Comparison of ENCODE assay signal across 8 cellular contexts in the genomic region with DNA sequence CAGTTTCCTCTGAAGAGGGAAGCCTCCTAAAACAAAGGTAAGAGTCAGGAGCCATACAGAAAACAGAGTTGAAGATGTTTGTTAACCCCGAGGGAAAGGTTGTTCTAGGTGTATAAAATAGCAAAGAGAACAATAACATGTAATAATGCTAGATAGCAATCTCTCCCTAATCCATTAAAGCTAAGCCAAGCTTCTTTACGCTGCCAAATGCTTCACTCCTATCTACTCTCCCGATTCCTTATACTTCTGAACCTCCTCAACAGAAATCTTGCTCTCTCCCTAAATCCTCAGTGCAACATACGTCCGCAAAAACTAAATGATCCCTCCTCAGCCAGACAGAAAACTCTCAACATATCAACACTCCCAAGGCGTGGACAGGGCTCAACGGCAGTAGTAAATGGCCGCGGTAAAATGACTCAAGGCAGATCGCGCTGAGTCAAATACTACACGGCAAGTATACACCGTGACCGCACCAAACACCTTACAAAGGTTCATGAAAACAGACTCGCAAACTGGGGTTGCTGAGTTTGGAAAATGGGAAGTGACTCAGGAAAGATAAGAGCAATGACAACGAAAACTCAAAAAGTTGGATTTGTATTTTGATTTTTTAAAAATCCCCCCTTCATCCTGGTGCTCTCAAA. TPM values are rescaled to one million over a fixed set of nuclear protein-coding genes. Genes with fewer than 3 reads are reported as not detected.
DNase-seq lines count a peak whose midpoint lies in the region; ATAC-seq and TF ChIP-seq lines count a peak whose summit lies in the region.

No MANE protein-coding gene starts in this region.

- peak; percentile 83 for DNase-seq in GM12865 (ENCODE audit: low read depth)
- DNase-seq in HCT116 (ENCODE audit: low read depth, low spot score), result peak; percentile 42
- peak; percentile 62 for DNase-seq in MG63
- peak; percentile 19 for DNase-seq in WERI-Rb-1
- peak; percentile 28 to 44 for DNase-seq in central memory CD8-positive, alpha-beta T cell (ENCODE audit: low spot score in 2 of 2)
- DNase-seq in kidney epithelial cell (ENCODE audit: low read depth), result peak; percentile 44
- DNase-seq in stimulated activated CD4-positive, alpha-beta T cell treated with anti-CD3 and anti-CD28 coated beads, Interleukin-1b, Interleukin-23, amount 100 ng/mL, for 24 hours (ENCODE audit: low read depth in 4 of 4, low spot score in 1 of 4), result peak in 3 of 4 experiments; percentile 19 to 45 (median 36)
- DNase-seq in OCI-M2 (lab: John Stamatoyannopoulos, UW; ENCODE audit: unreplicated experiment), result no peak

- POLR2A ChIA-PET in HCT116 (lab: Charles Lee), result interaction anchor here (0.8 to 1.7 kb wide), 10 partner anchors 8 to 116 kb away, joined by 3 to 17 read pairs (median 6); a partner anchor contains a TSS

- H3K4me2 ChIP-seq in HCT116 (ENCODE audit: low read length), result peak overlapping the region; percentile 87

- H3K27me3 ChIP-seq in HCT116 (ENCODE audit: insufficient read depth, low read length) (no peaks in the 10 kb centered on the region), MG63 (no peaks in the 10 kb centered on the region), WERI-Rb-1 (ENCODE audit: insufficient read depth, low read depth, severe bottlenecking) (no peaks in the 10 kb centered on the region), kidney epithelial cell (ENCODE audit: control insufficient read depth, insufficient read depth, low read length) (no peaks in the 10 kb centered on the region)

- no peaks in the 10 kb centered on the region for H3K9me3 Mint-ChIP-seq in central memory CD8-positive, alpha-beta T cell

- peak; percentile 41 for ATAC-seq in HCT116
- peak; percentile 61 for ATAC-seq in central memory CD8-positive, alpha-beta T cell (replicated peaks; ENCODE audit: extremely low read depth, poor library complexity, severe bottlenecking)

- peak overlapping the region; percentile 86 for H3K27ac ChIP-seq in HCT116 (ENCODE audit: low read depth, low read length)
- H3K27ac ChIP-seq in WERI-Rb-1, result peak overlapping the region; percentile 80

- BruUV-seq in HCT116 (replicated peaks; lab: Mats Ljungman, UMichigan), result no TSS peak

- peak overlapping the region; percentile 92 for H3K27ac Mint-ChIP-seq in central memory CD8-positive, alpha-beta T cell (ENCODE audit: low read depth)

- no peak for TF ChIP-seq POLR2A in HCT116 (IDR thresholded peaks at IDR 0.05; ENCODE audit: borderline replicate concordance, extremely low read depth, insufficient read depth, insufficient read length)

- 0 out of 2 replicates have a peak, but pooled peaks have one; percentile 3 for TF ChIP-seq RAD21 in HCT116 (IDR thresholded peaks at IDR 0.05; ENCODE audit: low read depth)

- H3K9ac ChIP-seq in HCT116 (ENCODE audit: low read length), result peak overlapping the region; percentile 86

- H3K4me1 Mint-ChIP-seq in central memory CD8-positive, alpha-beta T cell, result peaks cover 63% of the 10 kb centered on the region

- H4K20me1 ChIP-seq in HCT116 (ENCODE audit: insufficient read depth), result no peaks in the 10 kb centered on the region

- no peaks in the 10 kb centered on the region for H3K9me3 ChIP-seq in HCT116 (ENCODE audit: control insufficient read depth in 1 of 2, insufficient read depth in 1 of 2, low read depth in 1 of 2, low read length in 2 of 2)
- no peaks in the 10 kb centered on the region for H3K9me3 ChIP-seq in MG63
- no peaks in the 10 kb centered on the region for H3K9me3 ChIP-seq in WERI-Rb-1 (ENCODE audit: severe bottlenecking)

- H3K4me3 ChIP-seq in GM12865 (ENCODE audit: low read depth, low read length) (peak overlapping the region; percentile 88), HCT116 (replicated peaks in 1 of 2; ENCODE audit: low read depth in 1 of 2, low read length in 2 of 2) (peak overlapping the region; percentile 67 to 78), MG63 (peak overlapping the region; percentile 79), WERI-Rb-1 (ENCODE audit: low read depth, low read length) (peak overlapping the region; percentile 99), kidney epithelial cell (ENCODE audit: low read depth, low read length) (peak overlapping the region; percentile 72)

- intact Hi-C loops in HCT116 (cut with micrococcal nuclease), result loop anchor here (5.0 kb wide), 1 partner anchor 65 kb away; no protein-coding TSS in a partner anchor

- H3K27me3 Mint-ChIP-seq in central memory CD8-positive, alpha-beta T cell, result no peaks in the 10 kb centered on the region

- TF ChIP-seq CTCF in GM12865 (IDR thresholded peaks at IDR 0.05; ENCODE audit: insufficient read depth, low read depth, low read length, missing control alignments) (no peak), HCT116 (IDR thresholded peaks at IDR 0.05 in 2 of 3, conservative IDR thresholded peaks at IDR 0.05 in 1 of 3; ENCODE audit: borderline replicate concordance in 1 of 3, insufficient read depth in 1 of 3, low read depth in 2 of 3, low read length in 2 of 3) (no peak), WERI-Rb-1 (IDR thresholded peaks at IDR 0.05; ENCODE audit: low read depth, low read length) (no peak), kidney epithelial cell (IDR thresholded peaks at IDR 0.05; ENCODE audit: insufficient read depth, low read length, poor library complexity, severe bottlenecking) (no peak)

- H3K79me2 ChIP-seq in HCT116 (ENCODE audit: insufficient read depth, low read length), result peaks cover 71% of the 10 kb centered on the region

- H3K36me3 ChIP-seq in HCT116 (ENCODE audit: control insufficient read depth in 1 of 2, insufficient read depth in 2 of 2, low read length in 2 of 2) (peaks cover 36 to 43% of the 10 kb centered on the region in 2 experiments), MG63 (peaks cover 47% of the 10 kb centered on the region), WERI-Rb-1 (peaks cover 37% of the 10 kb centered on the region), kidney epithelial cell (ENCODE audit: control insufficient read depth, insufficient read depth, low read length) (no peaks in the 10 kb centered on the region)

- H2AFZ ChIP-seq in HCT116 (ENCODE audit: low read depth, low read length, poor library complexity, severe bottlenecking), result no peak overlapping the region

- no peaks in the 10 kb centered on the region for H3K9me2 ChIP-seq in HCT116 (ENCODE audit: insufficient read depth)

- RAD21 ChIA-PET in HCT116 (lab: Charles Lee; ENCODE audit: low non-redundant PET in 1 of 2, low total read pairs in 2 of 2, uncharacterized antibody in 2 of 2, unreplicated experiment in 2 of 2), result interaction anchor here in 1 of 2 experiments (1.2 kb wide), 1 partner anchor 39 kb away, joined by 3 read pairs; no protein-coding TSS in a partner anchor

- H3K4me3 Mint-ChIP-seq in central memory CD8-positive, alpha-beta T cell, result peak overlapping the region; percentile 87

- CTCF ChIA-PET in HCT116 (lab: Charles Lee), result interaction anchor here (0.9 kb wide), 1 partner anchor 11 kb away, joined by 3 read pairs; no protein-coding TSS in a partner anchor

- peaks cover 42% of the 10 kb centered on the region for H3K36me3 Mint-ChIP-seq in central memory CD8-positive, alpha-beta T cell (ENCODE audit: insufficient read depth)

- H3K4me1 ChIP-seq in HCT116 (ENCODE audit: control insufficient read depth in 1 of 2, insufficient read depth in 2 of 2, low read length in 2 of 2), result peaks cover 37 to 65% of the 10 kb centered on the region in 2 experiments

TF ChIP-seq in HCT116, 20 proteins besides CTCF, POLR2A, EP300 and RAD21:
- TF ChIP-seq YY1 (IDR thresholded peaks at IDR 0.05; ENCODE audit: extremely low read depth, insufficient replicate concordance, low read depth, low read length) (peak; percentile 5), ZNF274 (IDR thresholded peaks at IDR 0.05; ENCODE audit: low read depth, low read length) (no peak), JUND (IDR thresholded peaks at IDR 0.05) (0 out of 2 replicates have a peak, but pooled peaks have one; percentile 4)

RNA-seq across cellular contexts. Expression of a gene that starts 0.7 kb away (rescaled TPM):
- total RNA-seq in HCT116 (2021; ENCODE audit: unreplicated experiment) (472 TPM), kidney epithelial cell (103 and 124 TPM in 2 replicates)
- 307 and 351 TPM in 2 replicates for polyA plus RNA-seq in HCT116 (2012)
- 53.0 and 105 TPM in 2 replicates for total RNA-seq in MG63 (2014; rRNA removed; shearing (Covaris generic); ENCODE audit: low replicate concordance)

RNA-seq across cellular contexts. Expression of a gene that starts 9.8 kb away (rescaled TPM):
- 1.1 TPM for total RNA-seq in HCT116 (2021; ENCODE audit: unreplicated experiment)
- polyA plus RNA-seq in HCT116 (2012), result 1.1 and 1.6 TPM in 2 replicates
- total RNA-seq in MG63 (2014; rRNA removed; shearing (Covaris generic); ENCODE audit: low replicate concordance), result not detected in 2 replicates
- total RNA-seq in kidney epithelial cell, result not detected in 2 replicates

RNA-seq across cellular contexts. Expression of a gene that starts 24.5 kb away (rescaled TPM):
- total RNA-seq in HCT116 (2021; ENCODE audit: unreplicated experiment), result not detected
- not detected in 2 replicates for polyA plus RNA-seq in HCT116 (2012)
- total RNA-seq in MG63 (2014; rRNA removed; shearing (Covaris generic); ENCODE audit: low replicate concordance), result not detected in 2 replicates
- not detected in 2 replicates for total RNA-seq in kidney epithelial cell

RNA-seq across cellular contexts. Expression of a gene that starts 59.0 kb away (rescaled TPM):
- total RNA-seq in HCT116 (2021; ENCODE audit: unreplicated experiment) (not detected), kidney epithelial cell (not detected in 2 replicates)
- not detected in 2 replicates for polyA plus RNA-seq in HCT116 (2012)
- not detected in 2 replicates for total RNA-seq in MG63 (2014; rRNA removed; shearing (Covaris generic); ENCODE audit: low replicate concordance)
